Comparison of ENCODE assay signal across 1 cellular context in genomic region chr16:46573834-46574159, GRCh38.
TF ChIP-seq lines count a peak whose summit lies in the region.

No MANE protein-coding gene starts in this region.

TF ChIP-seq in GM23338, 12 proteins besides CTCF, POLR2A, EP300 and RAD21 (continued from another document):
- TF ChIP-seq STAT1 (IDR thresholded peaks at IDR 0.05; ENCODE audit: unreplicated experiment) (no peak), POLR2AphosphoS5 (IDR thresholded peaks at IDR 0.05; ENCODE audit: low read depth) (no peak), NANOG (IDR thresholded peaks at IDR 0.05; ENCODE audit: borderline replicate concordance) (no peak), CREB1 (CRISPR knock-in tag; IDR thresholded peaks at IDR 0.05; ENCODE audit: low read depth) (no peak), EZH2 (IDR thresholded peaks at IDR 0.05; ENCODE audit: low read depth, unreplicated experiment) (no peak), ZNF331 (CRISPR knock-in tag; IDR thresholded peaks at IDR 0.05; ENCODE audit: low read depth) (no peak), ZNF462 (CRISPR knock-in tag; IDR thresholded peaks at IDR 0.05) (no peak), JUNB (IDR thresholded peaks at IDR 0.05; ENCODE audit: unreplicated experiment) (no peak), EZH2phosphoT487 (IDR thresholded peaks at IDR 0.05; ENCODE audit: unreplicated experiment) (no peak), ETS1 (IDR thresholded peaks at IDR 0.05) (no peak)
